In the genomic region with DNA sequence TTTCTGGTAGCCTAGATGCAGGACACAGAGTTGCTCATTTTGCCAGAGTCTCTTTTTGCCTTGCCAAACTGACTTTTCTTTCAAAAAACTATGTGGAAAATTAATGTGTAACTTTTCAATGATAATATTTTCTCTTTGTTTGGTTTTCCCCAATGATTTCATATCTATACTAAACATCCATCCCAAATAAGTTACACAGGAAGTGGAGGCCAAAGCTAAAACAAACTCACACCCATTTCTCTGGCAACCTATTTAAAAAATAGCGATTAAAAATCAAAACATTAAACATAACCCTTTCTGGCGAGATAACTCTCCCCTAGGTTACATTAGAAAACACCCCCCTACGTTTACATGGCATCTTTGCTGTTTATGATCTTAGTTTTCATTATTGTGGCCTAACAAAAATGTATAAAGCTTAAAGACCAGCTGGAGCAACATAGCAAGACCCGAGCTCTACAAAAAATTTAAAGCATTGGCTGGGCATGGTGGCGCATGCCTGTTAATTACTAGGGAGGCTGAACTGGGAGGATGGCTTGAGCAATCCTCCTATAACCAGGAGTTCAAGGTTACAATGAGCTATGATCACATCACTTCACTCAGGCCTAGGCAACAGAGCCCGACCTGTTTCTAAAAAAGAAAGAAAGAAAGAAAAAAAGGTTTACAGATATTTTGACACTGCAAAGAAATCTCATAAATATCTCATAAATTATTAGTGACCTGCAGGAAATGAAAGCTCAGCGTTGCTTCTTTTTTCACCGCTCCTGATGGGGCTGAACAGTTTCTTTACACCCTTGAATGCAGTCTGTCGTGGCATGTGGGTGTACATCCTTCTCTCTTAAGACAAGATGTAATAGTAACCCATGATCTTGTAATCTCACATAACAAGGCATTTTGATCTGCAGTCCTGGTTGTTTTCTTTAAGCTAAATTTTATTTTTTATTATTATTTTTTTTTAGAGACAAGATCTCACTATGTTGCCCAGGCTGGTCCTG, we compare ENCODE assay signal across 20 cellular contexts. TPM values are rescaled to one million over a fixed set of nuclear protein-coding genes. Genes with fewer than 3 reads are reported as not detected.
A peak's percentile ranks its signal among the peaks of the same experiment; 100 is the strongest.
DNase-seq lines count a peak whose midpoint lies in the region; ATAC-seq, FAIRE-seq and TF ChIP-seq lines count a peak whose summit lies in the region.
"Had no signal": no experiment of that assay in that cellular context is flagged by ENCODE, and none has a peak within 500 bp of the region (broad histone marks: within the 10 kb centered on the region; RNA-seq: fewer than 3 reads in every experiment).

No MANE protein-coding gene starts in this region.

- no peak for TF ChIP-seq POLR2A in HepG2 (IDR thresholded peaks at IDR 0.05; ENCODE audit: insufficient read depth in 1 of 2, low read depth in 2 of 2, low read length in 2 of 2)
- no peak for TF ChIP-seq POLR2A in right lobe of liver (IDR thresholded peaks at IDR 0.05)

- H3K4me2 ChIP-seq in HepG2 (ENCODE audit: low read depth, low read length), result no peak overlapping the region

- TF ChIP-seq RAD21 in HepG2 (CRISPR knock-in tag; IDR thresholded peaks at IDR 0.05), result no peak

- ATAC-seq in HepG2 (peak; percentile 61; the same call in 2 of the 3 replicates), right lobe of liver (no peak), HG02759 (IDR thresholded peaks at IDR 0.05; ENCODE audit: unreplicated experiment) (peak; percentile 53), HG03045 (IDR thresholded peaks at IDR 0.05; ENCODE audit: unreplicated experiment) (no peak), left ventricle myocardium superior (no peak)
- ATAC-seq: left lung, WTC11 had no signal

- no peaks in the 10 kb centered on the region for H4K20me1 ChIP-seq in HepG2 (ENCODE audit: insufficient read depth, low read length)

- 22% methylated on average over 9 of the region's 9 CpGs for WGBS in HepG2 (ENCODE audit: low lambda C conversion rate)
- WGBS in right lobe of liver (ENCODE audit: insufficient coverage, low coverage, low lambda C conversion rate, missing lambda C conversion rate), result 78% methylated on average over 9 of the region's 9 CpGs

- BruUV-seq in HepG2 (replicated peaks; lab: Mats Ljungman, UMichigan), result no TSS peak

- POLR2A ChIA-PET in HepG2 (lab: Yijun Ruan, JAX), result no interaction called here

- H3K36me3 ChIP-seq in HepG2 (replicated peaks in 1 of 2; ENCODE audit: control insufficient read depth in 1 of 2, insufficient read depth in 2 of 2, low read length in 2 of 2) (no peaks in the 10 kb centered on the region), right lobe of liver (no peaks in the 10 kb centered on the region)
- H3K36me3 ChIP-seq: cardiac muscle cell, left lung, sigmoid colon had no signal

- no peak for FAIRE-seq in HepG2 (lab: Jason Lieb, UNC)
- FAIRE-seq: D721Med, urothelium cell line had no signal

- TF ChIP-seq EP300 in HepG2 (IDR thresholded peaks at IDR 0.05; ENCODE audit: low read depth in 2 of 2, low read length in 2 of 2) (no peak), HepG2 (CRISPR knock-in tag; IDR thresholded peaks at IDR 0.05; ENCODE audit: borderline replicate concordance) (no peak)

- in situ Hi-C loops in HepG2 (cut with HindIII; ENCODE audit: extremely low pct_ligation_motif_present, low pct_unique_long_range_greater_than_20kb), result no loop called here

- no peaks in the 10 kb centered on the region for H3K4me1 ChIP-seq in HepG2 (ENCODE audit: insufficient read depth, low read length)
- no peaks in the 10 kb centered on the region for H3K4me1 ChIP-seq in right lobe of liver
- H3K4me1 ChIP-seq: left lung, sigmoid colon had no signal

- no peaks in the 10 kb centered on the region for H3K79me2 ChIP-seq in HepG2 (ENCODE audit: insufficient read depth, low read length)

- CTCF ChIA-PET in HepG2 (lab: Yijun Ruan, JAX; ENCODE audit: low intra/inter-chr PET ratio, low total read pairs), result no interaction called here

- H3K4me3 ChIP-seq in HepG2 (replicated peaks in 1 of 3; ENCODE audit: insufficient read depth in 1 of 3, low read depth in 2 of 3, low read length in 3 of 3), result no peak overlapping the region
- no peak overlapping the region for H3K4me3 ChIP-seq in right lobe of liver
- no peak overlapping the region for H3K4me3 ChIP-seq in foreskin fibroblast (ENCODE audit: low read depth in 1 of 2, low read length in 2 of 2)
- H3K4me3 ChIP-seq: cardiac muscle cell, dorsolateral prefrontal cortex, left lung, sigmoid colon had no signal

- H3K27ac ChIP-seq in HepG2 (ENCODE audit: extremely low read length, insufficient read depth, low read length) (no peak overlapping the region), right lobe of liver (no peak overlapping the region)
- H3K27ac ChIP-seq: cardiac muscle cell, dorsolateral prefrontal cortex, sigmoid colon had no signal

- no peak overlapping the region for H2AFZ ChIP-seq in HepG2 (ENCODE audit: low read length)

- intact Hi-C loops in HepG2 (cut with micrococcal nuclease; ENCODE audit: unreplicated experiment) (no loop called here), right lobe of liver (cut with DNase I) (no loop called here), left ventricle myocardium superior (cut with micrococcal nuclease) (no loop called here)

- TF ChIP-seq CTCF in HepG2 (CRISPR knock-in tag; IDR thresholded peaks at IDR 0.05), result no peak
- no peak for TF ChIP-seq CTCF in right lobe of liver (IDR thresholded peaks at IDR 0.05)
- TF ChIP-seq CTCF in foreskin fibroblast (IDR thresholded peaks at IDR 0.05; ENCODE audit: low read depth, low read length), result no peak

- H3K9me3 ChIP-seq in HepG2 (ENCODE audit: low read length) (no peaks in the 10 kb centered on the region), right lobe of liver (no peaks in the 10 kb centered on the region)
- H3K9me3 ChIP-seq: left lung, sigmoid colon had no signal

- no peaks in the 10 kb centered on the region for H3K27me3 ChIP-seq in HepG2 (ENCODE audit: control insufficient read depth in 1 of 2, insufficient read depth in 2 of 2, low read length in 2 of 2)
- no peaks in the 10 kb centered on the region for H3K27me3 ChIP-seq in right lobe of liver
- H3K27me3 ChIP-seq: cardiac muscle cell, dorsolateral prefrontal cortex, left lung, sigmoid colon had no signal

- H3K9ac ChIP-seq in HepG2 (ENCODE audit: insufficient read depth, low read depth, low read length), result no peak overlapping the region

- DNase-seq in HepG2 (ENCODE audit: low spot score) (no peak), right lobe of liver (no peak), dermis microvascular lymphatic vessel endothelial cell (ENCODE audit: low read depth in 2 of 2) (peak; percentile 40 to 65), left ventricle myocardium superior (no peak), foreskin fibroblast (no peak)
- DNase-seq: dorsolateral prefrontal cortex, erythroblast, HFFc6, left lung, NCI-H1436 treated with DMSO at 0.1 percent for 48 hours, NCI-H2171 treated with DMSO at 0.1 percent for 48 hours, NCI-H748 treated with DMSO at 0.1 percent for 48 hours, Right ventricle myocardium superior, sigmoid colon had no signal

RNA-seq across cellular contexts. Expression of gene CEP85L, which starts 32.8 kb away (rescaled TPM):
- total RNA-seq in HepG2 (2016; rRNA removed; fragmentation: Illumina TruSeq; extraction: Trizol) (1.4 and 1.7 TPM in 2 replicates), right lobe of liver (1 to 10 TPM; 2.9 to 8.7 (median 4.1) TPM), dermis microvascular lymphatic vessel endothelial cell (5.6 and 11.5 TPM in 2 replicates), left ventricle myocardium superior (14.5 TPM)
- total RNA-seq in HepG2 (2016; cell fraction: cytosol; rRNA removed; fragmentation: Illumina TruSeq; extraction: Trizol; ENCODE audit: low read depth), result 0.61 and 1.1 TPM in 2 replicates
- total RNA-seq in HepG2 (2016; cell fraction: insoluble cytoplasmic fraction; rRNA removed; fragmentation: Illumina TruSeq; extraction: Trizol), result 1.2 and 1.3 TPM in 2 replicates
- 0.83 and 1.00 TPM in 2 replicates for total RNA-seq in HepG2 (2016; cell fraction: membrane; rRNA removed; fragmentation: Illumina TruSeq; extraction: Trizol)
- total RNA-seq in HepG2 (2016; cell fraction: nucleus; rRNA removed; fragmentation: Illumina TruSeq; extraction: Trizol), result 2.4 and 2.6 TPM in 2 replicates
- polyA plus RNA-seq in HepG2 (2011; rRNA removed), result 0.44 and 0.77 TPM in 2 replicates
- 0.17 and 0.82 TPM in 2 replicates for polyA plus RNA-seq in HepG2 (2011; cell fraction: cytosol; rRNA removed)
- 0.56 and 0.74 TPM in 2 replicates for polyA plus RNA-seq in HepG2 (2011; cell fraction: nucleus; rRNA removed)
- 0.30 and 0.35 TPM in 2 replicates for polyA plus RNA-seq in HepG2 (2012)
- 0.16 and 0.33 TPM in 2 replicates for polyA plus RNA-seq in HepG2 (2016; cell fraction: cytosol; fragmentation: Illumina TruSeq; extraction: Trizol; ENCODE audit: low read depth)
- polyA plus RNA-seq in HepG2 (2016; cell fraction: insoluble cytoplasmic fraction; fragmentation: Illumina TruSeq; extraction: Trizol; ENCODE audit: low read depth), result 0.70 and 0.80 TPM in 2 replicates
- 0.33 and 0.34 TPM in 2 replicates for polyA plus RNA-seq in HepG2 (2016; cell fraction: membrane; fragmentation: Illumina TruSeq; extraction: Trizol; ENCODE audit: low read depth)
- polyA plus RNA-seq in HepG2 (2016; cell fraction: nucleus; fragmentation: Illumina TruSeq; extraction: Trizol; ENCODE audit: insufficient read depth, low read depth), result 0.22 and 0.37 TPM in 2 replicates
- polyA minus RNA-seq in HepG2 (2011; rRNA and poly(A)+ RNA removed; ENCODE audit: low replicate concordance), result 5.0 and 12.4 TPM in 2 replicates
- polyA minus RNA-seq in HepG2 (2011; cell fraction: cytosol; rRNA and poly(A)+ RNA removed), result 0.79 and 1.5 TPM in 2 replicates
- 5.8 and 9.8 TPM in 2 replicates for polyA minus RNA-seq in HepG2 (2011; cell fraction: nucleus; rRNA and poly(A)+ RNA removed)

Comparison
In these comparisons a context has a peak if more than half of its experiments do, and no peak if none do; other contexts are left out.
1. ATAC-seq: peak in HepG2 (single experiment) and HG02759 (single experiment); none in right lobe of liver (0 of 4), HG03045 (single experiment) and left ventricle myocardium superior (single experiment).
2. DNase-seq: peak in dermis microvascular lymphatic vessel endothelial cell (2 of 2); none in HepG2 (single experiment), right lobe of liver (0 of 3), left ventricle myocardium superior (single experiment) and foreskin fibroblast (0 of 2).